Comparison of ENCODE assay signal across 1 cellular context in the genomic region with DNA sequence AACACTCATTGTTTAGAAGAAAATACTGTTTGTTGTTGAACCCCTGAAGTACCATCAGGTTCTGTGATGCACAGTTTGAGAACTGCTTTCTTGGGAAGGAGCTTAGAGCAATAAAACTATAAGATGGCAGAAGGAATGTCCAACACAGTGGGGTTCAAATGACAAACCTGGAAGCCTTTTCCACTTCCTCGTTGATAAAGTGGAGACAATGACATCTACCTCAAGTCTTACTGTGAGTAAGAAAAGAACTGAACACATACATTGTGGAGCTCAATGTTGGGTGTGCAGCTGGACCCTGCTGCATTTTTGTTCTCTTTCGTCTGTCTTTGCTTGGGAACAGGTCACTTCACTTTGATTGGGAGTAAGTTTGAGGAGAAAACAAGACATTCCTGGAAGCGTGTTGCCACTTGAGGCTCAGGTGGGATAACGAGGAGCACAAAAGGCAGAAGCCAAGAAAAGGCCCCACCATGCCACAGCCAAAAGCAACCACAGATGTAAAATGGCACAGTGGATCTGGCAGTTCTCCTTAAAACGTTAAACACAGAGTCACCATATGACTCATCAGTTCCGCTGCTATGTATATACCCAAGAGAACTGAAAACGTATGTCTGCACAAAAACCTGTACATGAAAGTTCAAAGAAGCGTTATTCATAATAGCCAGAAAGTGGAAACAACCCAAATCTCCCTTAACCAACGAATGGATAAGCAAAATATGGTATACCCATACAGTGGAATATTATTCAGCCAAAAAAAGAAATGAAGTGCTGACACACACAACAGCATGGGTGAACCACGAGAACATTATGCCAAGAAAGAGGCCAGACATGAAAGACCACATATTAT.
TF ChIP-seq lines count a peak whose summit lies in the region.

No MANE protein-coding gene starts in this region.

TF ChIP-seq in HepG2, 621 proteins besides CTCF, POLR2A, EP300 and RAD21 (continued from another document):
- TF ChIP-seq, protein P1, sequence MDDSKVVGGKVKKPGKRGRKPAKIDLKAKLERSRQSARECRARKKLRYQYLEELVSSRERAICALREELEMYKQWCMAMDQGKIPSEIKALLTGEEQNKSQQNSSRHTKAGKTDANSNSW (CRISPR knock-in tag; IDR thresholded peaks at IDR 0.05; ENCODE audit: borderline replicate concordance) = no peak
- TF ChIP-seq, protein P2, sequence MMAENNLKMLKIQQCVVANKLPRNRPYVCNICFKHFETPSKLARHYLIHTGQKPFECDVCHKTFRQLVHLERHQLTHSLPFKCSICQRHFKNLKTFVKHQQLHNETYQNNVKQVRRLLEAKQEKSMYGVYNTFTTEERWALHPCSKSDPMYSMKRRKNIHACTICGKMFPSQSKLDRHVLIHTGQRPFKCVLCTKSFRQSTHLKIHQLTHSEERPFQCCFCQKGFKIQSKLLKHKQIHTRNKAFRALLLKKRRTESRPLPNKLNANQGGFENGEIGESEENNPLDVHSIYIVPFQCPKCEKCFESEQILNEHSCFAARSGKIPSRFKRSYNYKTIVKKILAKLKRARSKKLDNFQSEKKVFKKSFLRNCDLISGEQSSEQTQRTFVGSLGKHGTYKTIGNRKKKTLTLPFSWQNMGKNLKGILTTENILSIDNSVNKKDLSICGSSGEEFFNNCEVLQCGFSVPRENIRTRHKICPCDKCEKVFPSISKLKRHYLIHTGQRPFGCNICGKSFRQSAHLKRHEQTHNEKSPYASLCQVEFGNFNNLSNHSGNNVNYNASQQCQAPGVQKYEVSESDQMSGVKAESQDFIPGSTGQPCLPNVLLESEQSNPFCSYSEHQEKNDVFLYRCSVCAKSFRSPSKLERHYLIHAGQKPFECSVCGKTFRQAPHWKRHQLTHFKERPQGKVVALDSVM (CRISPR knock-in tag; IDR thresholded peaks at IDR 0.05) = no peak
- TF ChIP-seq, protein P3, sequence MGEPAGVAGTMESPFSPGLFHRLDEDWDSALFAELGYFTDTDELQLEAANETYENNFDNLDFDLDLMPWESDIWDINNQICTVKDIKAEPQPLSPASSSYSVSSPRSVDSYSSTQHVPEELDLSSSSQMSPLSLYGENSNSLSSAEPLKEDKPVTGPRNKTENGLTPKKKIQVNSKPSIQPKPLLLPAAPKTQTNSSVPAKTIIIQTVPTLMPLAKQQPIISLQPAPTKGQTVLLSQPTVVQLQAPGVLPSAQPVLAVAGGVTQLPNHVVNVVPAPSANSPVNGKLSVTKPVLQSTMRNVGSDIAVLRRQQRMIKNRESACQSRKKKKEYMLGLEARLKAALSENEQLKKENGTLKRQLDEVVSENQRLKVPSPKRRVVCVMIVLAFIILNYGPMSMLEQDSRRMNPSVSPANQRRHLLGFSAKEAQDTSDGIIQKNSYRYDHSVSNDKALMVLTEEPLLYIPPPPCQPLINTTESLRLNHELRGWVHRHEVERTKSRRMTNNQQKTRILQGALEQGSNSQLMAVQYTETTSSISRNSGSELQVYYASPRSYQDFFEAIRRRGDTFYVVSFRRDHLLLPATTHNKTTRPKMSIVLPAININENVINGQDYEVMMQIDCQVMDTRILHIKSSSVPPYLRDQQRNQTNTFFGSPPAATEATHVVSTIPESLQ (CRISPR knock-in tag; conservative IDR thresholded peaks at IDR 0.05) = no peak
- TF ChIP-seq SALL2 (CRISPR knock-in tag; IDR thresholded peaks at IDR 0.05) (no peak), ZMYM4 (CRISPR knock-in tag; IDR thresholded peaks at IDR 0.05) (no peak), GZF1 (CRISPR knock-in tag; IDR thresholded peaks at IDR 0.05) (no peak)
- TF ChIP-seq, protein P4, sequence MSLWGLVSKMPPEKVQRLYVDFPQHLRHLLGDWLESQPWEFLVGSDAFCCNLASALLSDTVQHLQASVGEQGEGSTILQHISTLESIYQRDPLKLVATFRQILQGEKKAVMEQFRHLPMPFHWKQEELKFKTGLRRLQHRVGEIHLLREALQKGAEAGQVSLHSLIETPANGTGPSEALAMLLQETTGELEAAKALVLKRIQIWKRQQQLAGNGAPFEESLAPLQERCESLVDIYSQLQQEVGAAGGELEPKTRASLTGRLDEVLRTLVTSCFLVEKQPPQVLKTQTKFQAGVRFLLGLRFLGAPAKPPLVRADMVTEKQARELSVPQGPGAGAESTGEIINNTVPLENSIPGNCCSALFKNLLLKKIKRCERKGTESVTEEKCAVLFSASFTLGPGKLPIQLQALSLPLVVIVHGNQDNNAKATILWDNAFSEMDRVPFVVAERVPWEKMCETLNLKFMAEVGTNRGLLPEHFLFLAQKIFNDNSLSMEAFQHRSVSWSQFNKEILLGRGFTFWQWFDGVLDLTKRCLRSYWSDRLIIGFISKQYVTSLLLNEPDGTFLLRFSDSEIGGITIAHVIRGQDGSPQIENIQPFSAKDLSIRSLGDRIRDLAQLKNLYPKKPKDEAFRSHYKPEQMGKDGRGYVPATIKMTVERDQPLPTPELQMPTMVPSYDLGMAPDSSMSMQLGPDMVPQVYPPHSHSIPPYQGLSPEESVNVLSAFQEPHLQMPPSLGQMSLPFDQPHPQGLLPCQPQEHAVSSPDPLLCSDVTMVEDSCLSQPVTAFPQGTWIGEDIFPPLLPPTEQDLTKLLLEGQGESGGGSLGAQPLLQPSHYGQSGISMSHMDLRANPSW (CRISPR knock-in tag; IDR thresholded peaks at IDR 0.05; ENCODE audit: borderline replicate concordance) = no peak
